ENCODE assay signal across 2 cellular contexts in the genomic region with DNA sequence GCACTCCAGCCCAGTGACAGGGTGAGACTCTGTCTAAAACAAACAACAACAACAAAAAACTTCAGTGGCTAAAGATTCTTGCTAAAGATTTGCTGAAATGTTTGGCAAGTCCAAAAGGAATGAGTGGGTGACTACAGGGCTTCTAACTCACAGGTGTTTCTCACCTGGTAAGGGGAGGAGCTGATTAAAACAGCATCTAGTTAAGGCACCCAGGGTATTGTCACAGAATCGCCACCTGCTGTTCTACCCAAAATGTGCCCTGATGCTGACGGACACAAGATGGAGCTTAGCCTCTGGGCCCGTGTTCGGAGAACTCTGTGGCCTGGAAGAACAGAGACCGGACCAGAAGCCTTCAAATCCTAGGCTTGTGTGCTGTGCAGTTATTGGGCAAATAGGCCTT.
A peak's percentile ranks its signal among the peaks of the same experiment; 100 is the strongest.
TF ChIP-seq lines count a peak whose summit lies in the region.

No MANE protein-coding gene starts in this region.

TF ChIP-seq in GM23338, 12 proteins besides CTCF, POLR2A, EP300 and RAD21 (continues in another document):
- TF ChIP-seq CREB1 (CRISPR knock-in tag; IDR thresholded peaks at IDR 0.05; ENCODE audit: low read depth) (no peak), STAT1 (IDR thresholded peaks at IDR 0.05; ENCODE audit: unreplicated experiment) (no peak), JUNB (IDR thresholded peaks at IDR 0.05; ENCODE audit: unreplicated experiment) (no peak), ZNF331 (CRISPR knock-in tag; IDR thresholded peaks at IDR 0.05; ENCODE audit: low read depth) (no peak), ZNF114 (CRISPR knock-in tag; IDR thresholded peaks at IDR 0.05) (no peak), EZH2 (IDR thresholded peaks at IDR 0.05; ENCODE audit: low read depth, unreplicated experiment) (no peak), EZH2phosphoT487 (IDR thresholded peaks at IDR 0.05; ENCODE audit: unreplicated experiment) (no peak), POLR2AphosphoS5 (IDR thresholded peaks at IDR 0.05; ENCODE audit: low read depth) (no peak), REST (IDR thresholded peaks at IDR 0.05; ENCODE audit: unreplicated experiment) (no peak)
- TF ChIP-seq, protein P1, sequence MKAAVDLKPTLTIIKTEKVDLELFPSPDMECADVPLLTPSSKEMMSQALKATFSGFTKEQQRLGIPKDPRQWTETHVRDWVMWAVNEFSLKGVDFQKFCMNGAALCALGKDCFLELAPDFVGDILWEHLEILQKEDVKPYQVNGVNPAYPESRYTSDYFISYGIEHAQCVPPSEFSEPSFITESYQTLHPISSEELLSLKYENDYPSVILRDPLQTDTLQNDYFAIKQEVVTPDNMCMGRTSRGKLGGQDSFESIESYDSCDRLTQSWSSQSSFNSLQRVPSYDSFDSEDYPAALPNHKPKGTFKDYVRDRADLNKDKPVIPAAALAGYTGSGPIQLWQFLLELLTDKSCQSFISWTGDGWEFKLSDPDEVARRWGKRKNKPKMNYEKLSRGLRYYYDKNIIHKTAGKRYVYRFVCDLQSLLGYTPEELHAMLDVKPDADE (IDR thresholded peaks at IDR 0.05): no peak

TF ChIP-seq in H1, 55 proteins besides CTCF, POLR2A, EP300 and RAD21:
- TF ChIP-seq SP2 (IDR thresholded peaks at IDR 0.05; ENCODE audit: low read length) (no peak), NRF1 (IDR thresholded peaks at IDR 0.05; ENCODE audit: low read depth, low read length) (no peak), GABPA (IDR thresholded peaks at IDR 0.05; ENCODE audit: borderline replicate concordance, insufficient read depth, low read length) (no peak), SAP30 (IDR thresholded peaks at IDR 0.05; ENCODE audit: insufficient read depth, insufficient replicate concordance, low read length) (no peak), POLR2AphosphoS5 (IDR thresholded peaks at IDR 0.05; ENCODE audit: low read depth, low read length) (0 out of 2 replicates have a peak, but pooled peaks have one; percentile 28), TCF12 (IDR thresholded peaks at IDR 0.05; ENCODE audit: low read depth, low read length) (0 out of 2 replicates have a peak, but pooled peaks have one; percentile 51), CHD2 (IDR thresholded peaks at IDR 0.05; ENCODE audit: low read length) (no peak), BRCA1 (IDR thresholded peaks at IDR 0.05; ENCODE audit: low read depth, low read length) (no peak), SIRT6 (IDR thresholded peaks at IDR 0.05; ENCODE audit: low read length) (no peak), EGR1 (IDR thresholded peaks at IDR 0.05; ENCODE audit: borderline replicate concordance, low read depth, low read length) (no peak), HDAC6 (IDR thresholded peaks at IDR 0.05; ENCODE audit: low read depth, low read length) (no peak)
